31 cellular contexts compared by ENCODE assay signal in the genomic region with DNA sequence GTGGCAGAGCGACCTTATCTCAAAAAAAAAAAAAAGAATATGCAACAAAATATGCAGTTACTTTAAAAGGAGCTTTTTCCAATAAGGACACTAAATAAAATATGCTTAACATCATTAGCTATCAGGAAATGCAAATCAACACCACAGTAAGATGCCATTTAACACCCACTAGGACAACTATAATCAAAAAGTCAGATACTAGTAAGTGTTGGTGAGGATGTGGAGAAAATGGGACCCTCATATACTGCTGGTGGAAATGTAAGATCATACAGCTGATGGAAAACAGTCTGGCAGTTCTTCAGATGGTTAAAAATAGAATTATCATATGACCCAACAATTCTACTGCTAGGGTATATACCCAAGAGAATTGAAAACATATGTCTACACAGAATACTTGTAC.
"Had no signal": no experiment of that assay in that cellular context is flagged by ENCODE, and none has a peak within 500 bp of the region (broad histone marks: within the 10 kb centered on the region; RNA-seq: fewer than 3 reads in every experiment).

No MANE protein-coding gene starts in this region.

- H3K4me3 ChIP-seq: adrenal gland, body of pancreas, breast epithelium had no signal

- H3K9me3 ChIP-seq: adrenal gland, body of pancreas, breast epithelium had no signal

- DNase-seq: activated B cell treated with CpG ODN at 0.5 μM for 24 hours; activated CD4-positive, alpha-beta memory T cell treated with anti-CD3 and anti-CD28 coated beads for 36 hours; activated CD4-positive, alpha-beta T cell treated with anti-CD3 and anti-CD28 coated beads for 4 hours; activated CD4-positive, alpha-beta T cell treated with anti-CD3 and anti-CD28 coated beads, Interleukin-2, amount 10 ng/mL, durations not matched to agents 24 days and 14 days; activated CD4-positive, alpha-beta T cell treated with anti-CD3 and anti-CD28 coated beads, Interleukin-2, amount 50 U/mL, for 1 hour; activated CD4-positive, alpha-beta T cell treated with anti-CD3 and anti-CD28 coated beads, Interleukin-2, amount 50 U/mL, for 4 hours; activated CD4-positive, CD25-positive, alpha-beta regulatory T cell treated with anti-CD3 and anti-CD28 coated beads, Interleukin-2, amount 50 U/mL, for 72 hours; activated CD8-positive, alpha-beta memory T cell treated with anti-CD3 and anti-CD28 coated beads, Interleukin-2, amount 50 U/mL, for 4 hours; activated CD8-positive, alpha-beta T cell treated with anti-CD3 and anti-CD28 coated beads for 36 hours; activated gamma-delta T cell treated with Interleukin-2 at 50 U/mL for 16 hours; activated naive CD4-positive, alpha-beta T cell; activated naive CD4-positive, alpha-beta T cell treated with anti-CD3 and anti-CD28 coated beads for 36 hours; activated naive CD4-positive, alpha-beta T cell treated with anti-CD3 and anti-CD28 coated beads, Interleukin-2, amount 50 U/mL, for 16 hours; activated naive CD8-positive, alpha-beta T cell treated with anti-CD3 and anti-CD28 coated beads for 36 hours; activated T-cell treated with anti-CD3 and anti-CD28 coated beads for 4 hours; activated T-cell treated with anti-CD3 and anti-CD28 coated beads, Interleukin-2, amount 50 U/mL, for 1 hour; activated T-cell treated with anti-CD3 and anti-CD28 coated beads, Interleukin-2, amount 50 U/mL, for 4 hours; activated T-cell treated with anti-CD3 and anti-CD28 coated beads, Interleukin-2, amount 50 U/mL, for 72 hours; adrenal gland; amniotic stem cell; body of pancreas; brain microvascular endothelial cell; central memory CD4-positive, alpha-beta T cell; T-helper 2 cell; T-helper 9 cell had no signal

- H3K27ac ChIP-seq: adrenal gland, body of pancreas, brain microvascular endothelial cell, breast epithelium, VCaP had no signal

- H3K4me1 ChIP-seq: adrenal gland, breast epithelium had no signal

- ATAC-seq: activated CD8-positive, alpha-beta T cell treated with anti-CD3 and anti-CD28 coated beads for 36 hours; activated naive CD4-positive, alpha-beta T cell treated with anti-CD3 and anti-CD28 coated beads, Interleukin-2, amount 50 U/mL, for 72 hours; activated T-cell treated with anti-CD3 and anti-CD28 coated beads, Interleukin-2, amount 50 U/mL, for 4 hours; activated T-cell treated with anti-CD3 and anti-CD28 coated beads, Interleukin-2, amount 50 U/mL, for 72 hours; activated T-helper 17 cell treated with anti-CD3 and anti-CD28 coated beads, Interleukin-2, amount 50 U/mL, for 72 hours; body of pancreas had no signal

- H3K36me3 ChIP-seq: adrenal gland, brain microvascular endothelial cell, breast epithelium had no signal

- FAIRE-seq: astrocyte, TTC549 had no signal
